In the genomic region with DNA sequence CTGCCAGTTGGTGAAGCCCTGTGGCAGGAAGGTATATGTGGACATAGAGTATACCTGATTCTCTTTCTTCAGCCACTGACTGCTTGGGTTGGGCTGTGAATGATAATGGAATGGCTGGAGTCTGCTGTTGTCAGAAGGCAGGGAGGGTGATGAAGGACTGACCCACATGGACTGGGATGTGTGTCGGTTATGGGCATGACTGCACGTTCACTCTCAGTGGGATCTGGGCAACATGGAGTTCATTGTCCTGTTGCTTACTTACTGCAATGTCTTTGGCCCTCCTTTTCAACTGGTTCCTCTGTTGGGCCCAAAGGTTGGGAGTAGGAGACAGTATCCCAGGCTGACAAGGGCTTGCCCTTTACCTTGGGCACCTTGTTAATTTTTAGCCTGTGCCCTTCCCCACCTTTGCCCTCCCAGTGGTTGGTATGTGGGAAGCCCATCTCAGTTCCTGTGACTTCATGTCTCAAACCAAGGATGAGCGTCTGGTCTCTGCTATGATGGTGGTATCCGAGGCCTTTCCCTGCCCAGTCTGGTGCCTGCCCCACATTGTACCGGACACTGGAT, we compare ENCODE assay signal across 21 cellular contexts. TPM values are rescaled to one million over a fixed set of nuclear protein-coding genes. Genes with fewer than 3 reads are reported as not detected.
DNase-seq lines count a peak whose midpoint lies in the region; ATAC-seq and TF ChIP-seq lines count a peak whose summit lies in the region.
"Had no signal": no experiment of that assay in that cellular context is flagged by ENCODE, and none has a peak within 500 bp of the region (broad histone marks: within the 10 kb centered on the region; RNA-seq: fewer than 3 reads in every experiment).

No MANE protein-coding gene starts in this region.

- H3K27ac Mint-ChIP-seq in activated naive CD4-positive, alpha-beta T cell treated with anti-CD3 and anti-CD28 coated beads, Interleukin-2, amount 50 U/mL, for 24 hours = peak overlapping the region; percentile 79
- peak overlapping the region; percentile 50 for H3K27ac Mint-ChIP-seq in activated T-helper 2 cell treated with anti-CD3 and anti-CD28 coated beads, Interferon-gamma antibody, Interleukin-2, Interleukin-4, amounts not matched to agents 10 μg/mL and 5 μg/mL and 100 μg/mL, durations not matched to agents 14 hours and 24 hours and 36 hours
- peak overlapping the region; percentile 34 for H3K27ac Mint-ChIP-seq in stimulated activated naive B cell treated with anti-CD40 and anti-IgM and Interleukin-4, amounts not matched to agents 10 μg/mL and 1 μg/mL and 100 μg/mL, for 72 hours

- intact Hi-C loops in activated T-helper 2 cell treated with anti-CD3 and anti-CD28 coated beads, Interferon-gamma antibody, Interleukin-2, Interleukin-4, amounts not matched to agents 10 μg/mL and 5 μg/mL and 100 μg/mL, durations not matched to agents 14 hours and 24 hours and 36 hours (cut with micrococcal nuclease) = no loop called here

- peaks cover 61% of the 10 kb centered on the region for H3K4me1 Mint-ChIP-seq in activated naive CD4-positive, alpha-beta T cell treated with anti-CD3 and anti-CD28 coated beads, Interleukin-2, amount 50 U/mL, for 24 hours
- peaks cover 15% of the 10 kb centered on the region for H3K4me1 Mint-ChIP-seq in activated T-helper 2 cell treated with anti-CD3 and anti-CD28 coated beads, Interferon-gamma antibody, Interleukin-2, Interleukin-4, amounts not matched to agents 10 μg/mL and 5 μg/mL and 100 μg/mL, durations not matched to agents 14 hours and 24 hours and 36 hours (ENCODE audit: low read depth)
- H3K4me1 Mint-ChIP-seq in stimulated activated naive B cell treated with anti-CD40 and anti-IgM and Interleukin-4, amounts not matched to agents 10 μg/mL and 1 μg/mL and 100 μg/mL, for 72 hours = peaks cover 21 to 37% of the 10 kb centered on the region in 2 donors

- H3K4me3 ChIP-seq in liver (ENCODE audit: low read depth in 1 of 3, low read length in 3 of 3) (no peak overlapping the region), WERI-Rb-1 (ENCODE audit: low read depth, low read length) (no peak overlapping the region)
- H3K4me3 ChIP-seq: coronary artery, gastrocnemius medialis, GM12878, lower lobe of right lung, vagina had no signal

- H3K27me3 ChIP-seq in liver (ENCODE audit: control insufficient read depth in 4 of 4, insufficient read depth in 4 of 4, low read length in 3 of 4) = no peaks in the 10 kb centered on the region
- no peaks in the 10 kb centered on the region for H3K27me3 ChIP-seq in WERI-Rb-1 (ENCODE audit: insufficient read depth, low read depth, severe bottlenecking)
- H3K27me3 ChIP-seq: gastrocnemius medialis, vagina had no signal

- WGBS in liver = 66% methylated on average over 5 of the region's 5 CpGs

- H3K9me3 ChIP-seq in liver (ENCODE audit: control insufficient read depth in 4 of 4, low read length in 3 of 4) (no peaks in the 10 kb centered on the region), WERI-Rb-1 (ENCODE audit: severe bottlenecking) (no peaks in the 10 kb centered on the region)
- H3K9me3 ChIP-seq: gastrocnemius medialis, lower lobe of right lung, vagina had no signal

- H3K27ac ChIP-seq in liver (ENCODE audit: low read depth in 1 of 2, low read length in 2 of 2) (no peak overlapping the region), WERI-Rb-1 (no peak overlapping the region)
- H3K27ac ChIP-seq: epithelial cell of prostate, lower lobe of right lung, vagina had no signal

- no peaks in the 10 kb centered on the region for H3K9me3 Mint-ChIP-seq in activated naive CD4-positive, alpha-beta T cell treated with anti-CD3 and anti-CD28 coated beads, Interleukin-2, amount 50 U/mL, for 24 hours
- H3K9me3 Mint-ChIP-seq in activated T-helper 2 cell treated with anti-CD3 and anti-CD28 coated beads, Interferon-gamma antibody, Interleukin-2, Interleukin-4, amounts not matched to agents 10 μg/mL and 5 μg/mL and 100 μg/mL, durations not matched to agents 14 hours and 24 hours and 36 hours = no peaks in the 10 kb centered on the region
- no peaks in the 10 kb centered on the region for H3K9me3 Mint-ChIP-seq in stimulated activated naive B cell treated with anti-CD40 and anti-IgM and Interleukin-4, amounts not matched to agents 10 μg/mL and 1 μg/mL and 100 μg/mL, for 72 hours

- peaks cover 2 to 49% (median 43%) of the 10 kb centered on the region in 4 donors for H3K36me3 ChIP-seq in liver (ENCODE audit: control insufficient read depth in 4 of 4, insufficient read depth in 3 of 4, low read depth in 1 of 4, low read length in 3 of 4)
- peaks cover 72% of the 10 kb centered on the region for H3K36me3 ChIP-seq in WERI-Rb-1

- peaks cover 26% of the 10 kb centered on the region for H3K36me3 Mint-ChIP-seq in activated naive CD4-positive, alpha-beta T cell treated with anti-CD3 and anti-CD28 coated beads, Interleukin-2, amount 50 U/mL, for 24 hours
- H3K36me3 Mint-ChIP-seq in activated T-helper 2 cell treated with anti-CD3 and anti-CD28 coated beads, Interferon-gamma antibody, Interleukin-2, Interleukin-4, amounts not matched to agents 10 μg/mL and 5 μg/mL and 100 μg/mL, durations not matched to agents 14 hours and 24 hours and 36 hours (ENCODE audit: low read depth) = peaks cover 73% of the 10 kb centered on the region
- peaks cover 62 to 78% of the 10 kb centered on the region in 2 donors for H3K36me3 Mint-ChIP-seq in stimulated activated naive B cell treated with anti-CD40 and anti-IgM and Interleukin-4, amounts not matched to agents 10 μg/mL and 1 μg/mL and 100 μg/mL, for 72 hours

- H3K27me3 Mint-ChIP-seq in activated naive CD4-positive, alpha-beta T cell treated with anti-CD3 and anti-CD28 coated beads, Interleukin-2, amount 50 U/mL, for 24 hours = no peaks in the 10 kb centered on the region
- no peaks in the 10 kb centered on the region for H3K27me3 Mint-ChIP-seq in activated T-helper 2 cell treated with anti-CD3 and anti-CD28 coated beads, Interferon-gamma antibody, Interleukin-2, Interleukin-4, amounts not matched to agents 10 μg/mL and 5 μg/mL and 100 μg/mL, durations not matched to agents 14 hours and 24 hours and 36 hours (ENCODE audit: low read depth)
- H3K27me3 Mint-ChIP-seq in stimulated activated naive B cell treated with anti-CD40 and anti-IgM and Interleukin-4, amounts not matched to agents 10 μg/mL and 1 μg/mL and 100 μg/mL, for 72 hours = no peaks in the 10 kb centered on the region

- TF ChIP-seq CTCF in liver (IDR thresholded peaks at IDR 0.05; ENCODE audit: low read depth, low read length, missing input control) (no peak), WERI-Rb-1 (IDR thresholded peaks at IDR 0.05; ENCODE audit: low read depth, low read length) (no peak)

- no peak for ATAC-seq in stimulated activated naive B cell treated with anti-CD40 and anti-IgM and Interleukin-4, amounts not matched to agents 10 μg/mL and 1 μg/mL and 100 μg/mL, for 72 hours (replicated peaks)
- ATAC-seq: gastrocnemius medialis, GM12878, lower lobe of right lung had no signal

- peak in 1 of 2 donors; percentile 65 for TF ChIP-seq RAD21 in liver (IDR thresholded peaks at IDR 0.05)

- DNase-seq in activated naive CD4-positive, alpha-beta T cell treated with anti-CD3 and anti-CD28 coated beads, Interleukin-2, amount 50 U/mL, for 16 hours = no peak
- no peak for DNase-seq in activated T-helper 2 cell treated with anti-CD3 and anti-CD28 coated beads, Interferon-gamma antibody, Interleukin-2, Interleukin-4, amounts not matched to agents 10 μg/mL and 5 μg/mL and 100 μg/mL, durations not matched to agents 14 hours and 24 hours and 36 hours (ENCODE audit: low spot score)
- no peak for DNase-seq in stimulated activated naive B cell treated with anti-CD40 and anti-IgM and Interleukin-4, amounts not matched to agents 10 μg/mL and 1 μg/mL and 100 μg/mL, for 72 hours
- DNase-seq in WERI-Rb-1 (no peak), SK-N-DZ (ENCODE audit: low spot score) (no peak)
- no peak for DNase-seq in stimulated activated CD4-positive, alpha-beta T cell treated with anti-CD3 and anti-CD28 coated beads, Interleukin-4, amount 100 ng/mL, for 1 hour
- DNase-seq: activated CD4-positive, alpha-beta T cell treated with anti-CD3 and anti-CD28 coated beads, Interleukin-2, amount 50 U/mL, for 1 hour; gastrocnemius medialis; GDM1; lower lobe of right lung; NCI-H1417 treated with DMSO at 0.1 percent for 48 hours; NCI-H2171 treated with DMSO at 0.1 percent for 48 hours; NCI-H748 treated with DMSO at 0.1 percent for 48 hours; OCI-M1; SIG-M5 had no signal

- H3K4me1 ChIP-seq in liver (ENCODE audit: control insufficient read depth in 4 of 4, insufficient read depth in 4 of 4, low read length in 3 of 4) = peaks cover 3 to 29% (median 20%) of the 10 kb centered on the region in 4 donors
- H3K4me1 ChIP-seq: gastrocnemius medialis, vagina had no signal

- no peak overlapping the region for H3K4me3 Mint-ChIP-seq in activated naive CD4-positive, alpha-beta T cell treated with anti-CD3 and anti-CD28 coated beads, Interleukin-2, amount 50 U/mL, for 24 hours
- H3K4me3 Mint-ChIP-seq in activated T-helper 2 cell treated with anti-CD3 and anti-CD28 coated beads, Interferon-gamma antibody, Interleukin-2, Interleukin-4, amounts not matched to agents 10 μg/mL and 5 μg/mL and 100 μg/mL, durations not matched to agents 14 hours and 24 hours and 36 hours (ENCODE audit: low read depth) = no peak overlapping the region
- H3K4me3 Mint-ChIP-seq in stimulated activated naive B cell treated with anti-CD40 and anti-IgM and Interleukin-4, amounts not matched to agents 10 μg/mL and 1 μg/mL and 100 μg/mL, for 72 hours = no peak overlapping the region

- no peak overlapping the region for H3K9ac ChIP-seq in liver (ENCODE audit: low read depth in 1 of 2, low read length in 2 of 2)

TF ChIP-seq in liver, 16 proteins besides CTCF, POLR2A, EP300 and RAD21 (continues in another document):
- TF ChIP-seq, protein P1, sequence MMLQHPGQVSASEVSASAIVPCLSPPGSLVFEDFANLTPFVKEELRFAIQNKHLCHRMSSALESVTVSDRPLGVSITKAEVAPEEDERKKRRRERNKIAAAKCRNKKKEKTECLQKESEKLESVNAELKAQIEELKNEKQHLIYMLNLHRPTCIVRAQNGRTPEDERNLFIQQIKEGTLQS (IDR thresholded peaks at IDR 0.05) = no peak
- TF ChIP-seq RXRA (IDR thresholded peaks at IDR 0.05) (peak; percentile 78 to 85), YY1 (IDR thresholded peaks at IDR 0.05) (peak; percentile 19), FOXA1 (IDR thresholded peaks at IDR 0.05) (no peak), NR2F2 (IDR thresholded peaks at IDR 0.05) (peak; percentile 40)

RNA-seq across cellular contexts. Expression of a gene that starts 34.6 kb away (rescaled TPM):
- not detected in 2 replicates for total RNA-seq in activated T-helper 2 cell treated with anti-CD3 and anti-CD28 coated beads, Interferon-gamma antibody, Interleukin-2, Interleukin-4, amounts not matched to agents 10 μg/mL and 5 μg/mL and 100 μg/mL, durations not matched to agents 14 hours and 24 hours and 36 hours
- 100 to 1,000 TPM in 1 of 2 donors, 10 to 100 TPM in 1; 73.0 to 110 TPM for total RNA-seq in liver
- 10 to 100 TPM; 27.5 to 56.1 TPM for polyA plus RNA-seq in liver
- 6.4 and 9.5 TPM in 2 replicates for polyA plus RNA-seq in SK-N-DZ (2014; cell fraction: cytosol; rRNA removed)
- polyA plus RNA-seq in SK-N-DZ (2014; cell fraction: nucleus; rRNA removed) = 6.4 and 9.0 TPM in 2 replicates

RNA-seq across cellular contexts. Expression of a gene that starts 42.7 kb away (rescaled TPM):
- 57.6 and 60.2 TPM in 2 replicates for total RNA-seq in activated T-helper 2 cell treated with anti-CD3 and anti-CD28 coated beads, Interferon-gamma antibody, Interleukin-2, Interleukin-4, amounts not matched to agents 10 μg/mL and 5 μg/mL and 100 μg/mL, durations not matched to agents 14 hours and 24 hours and 36 hours
- 10 to 100 TPM; 28.9 to 38.9 TPM for total RNA-seq in liver
- polyA plus RNA-seq in liver = 10 to 100 TPM; 12.6 to 12.7 TPM
- 108 and 151 TPM in 2 replicates for polyA plus RNA-seq in SK-N-DZ (2014; cell fraction: cytosol; rRNA removed)
- polyA plus RNA-seq in SK-N-DZ (2014; cell fraction: nucleus; rRNA removed) = 59.7 and 74.1 TPM in 2 replicates

Comparison
In these comparisons a context has a peak if more than half of its experiments do, and no peak if none do; other contexts are left out.
1. RNA of a gene that starts 34.6 kb away (total RNA-seq): 73.0 to 110 TPM in liver; not detected in activated T-helper 2 cell treated with anti-CD3 and anti-CD28 coated beads, Interferon-gamma antibody, Interleukin-2, Interleukin-4, amounts not matched to agents 10 μg/mL and 5 μg/mL and 100 μg/mL, durations not matched to agents 14 hours and 24 hours and 36 hours; every median in the first group is over 10 times any median in the second.
2. Peak in every context shown above with its lines, with median percentiles within 50 percentile points of each other: H3K27ac Mint-ChIP-seq.